In the genomic region with DNA sequence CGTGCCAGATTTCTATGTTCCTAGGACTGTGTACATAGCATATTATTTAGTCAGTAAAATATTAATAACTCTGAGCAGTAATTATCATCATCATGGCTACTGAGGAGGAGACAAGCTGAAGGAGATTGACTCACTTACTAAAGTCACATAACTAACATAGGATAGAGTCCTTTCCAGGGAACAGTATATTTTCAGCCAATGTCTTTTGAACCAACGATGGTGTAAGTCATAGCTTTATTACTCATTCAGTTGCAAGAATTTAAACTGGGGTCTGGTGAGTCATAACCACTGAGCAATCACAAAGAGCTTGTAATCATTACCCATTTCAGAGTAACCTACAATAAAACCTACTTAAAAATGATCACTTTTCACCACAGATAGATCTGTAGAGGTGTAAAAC, we compare ENCODE assay signal across 10 cellular contexts.
DNase-seq lines count a peak whose midpoint lies in the region; ATAC-seq and TF ChIP-seq lines count a peak whose summit lies in the region.
"Had no signal": no experiment of that assay in that cellular context is flagged by ENCODE, and none has a peak within 500 bp of the region (broad histone marks: within the 10 kb centered on the region; RNA-seq: fewer than 3 reads in every experiment).

No MANE protein-coding gene starts in this region.

- no peak overlapping the region for H4K91ac ChIP-seq in mesenchymal stem cell (ENCODE audit: low read length)

- H3K4me1 Mint-ChIP-seq in endothelial cell (ENCODE audit: unreplicated experiment), result no peaks in the 10 kb centered on the region

- peak overlapping the region; percentile 45 for H3K9ac ChIP-seq in mesenchymal stem cell (ENCODE audit: low read length)

- no peak overlapping the region for H2BK120ac ChIP-seq in mesenchymal stem cell (ENCODE audit: low read depth, low read length)

- peak overlapping the region; percentile 44 for H3K27ac ChIP-seq in mesenchymal stem cell (ENCODE audit: low read length, poor library complexity, severe bottlenecking)
- H3K27ac ChIP-seq: gastroesophageal sphincter, SJSA1 had no signal

- H3K36me3 ChIP-seq in mesenchymal stem cell (ENCODE audit: control insufficient read depth in 1 of 2, insufficient read depth in 2 of 2, low read depth in 1 of 2, low read length in 2 of 2), result no peaks in the 10 kb centered on the region
- H3K36me3 ChIP-seq: gastroesophageal sphincter, SJSA1 had no signal

- H4K8ac ChIP-seq in mesenchymal stem cell (ENCODE audit: low read length), result no peak overlapping the region

- no peaks in the 10 kb centered on the region for H3K27me3 Mint-ChIP-seq in endothelial cell (ENCODE audit: unreplicated experiment)

- H2BK12ac ChIP-seq in mesenchymal stem cell (ENCODE audit: low read length in 2 of 2), result no peak overlapping the region

- H3K4me3 Mint-ChIP-seq in endothelial cell (ENCODE audit: unreplicated experiment), result no peak overlapping the region

- no peak overlapping the region for H2AK5ac ChIP-seq in mesenchymal stem cell (ENCODE audit: low read length, severe bottlenecking)

- no peaks in the 10 kb centered on the region for H3K79me1 ChIP-seq in mesenchymal stem cell (replicated peaks; ENCODE audit: low read length, poor library complexity, severe bottlenecking)

- H2AFZ ChIP-seq in mesenchymal stem cell (ENCODE audit: low read depth, low read length), result no peak overlapping the region

- no peak overlapping the region for H3K23ac ChIP-seq in mesenchymal stem cell (ENCODE audit: low read length in 2 of 2)

- no peak overlapping the region for H2BK15ac ChIP-seq in mesenchymal stem cell (ENCODE audit: low read depth, poor library complexity, severe bottlenecking)

- TF ChIP-seq CTCF in endothelial cell (IDR thresholded peaks at IDR 0.05; ENCODE audit: unreplicated experiment), result no peak

- no peaks in the 10 kb centered on the region for H3K36me3 Mint-ChIP-seq in endothelial cell (ENCODE audit: low read depth, unreplicated experiment)

- H3K27me3 ChIP-seq in mesenchymal stem cell (ENCODE audit: control insufficient read depth in 1 of 2, insufficient read depth in 1 of 2, low read length in 2 of 2), result no peaks in the 10 kb centered on the region
- H3K27me3 ChIP-seq: gastroesophageal sphincter, SJSA1 had no signal

- no peak overlapping the region for H3K14ac ChIP-seq in mesenchymal stem cell (ENCODE audit: low read length in 2 of 2)

- H3K4me3 ChIP-seq in mesenchymal stem cell (ENCODE audit: insufficient read depth in 1 of 2, low read depth in 1 of 2, low read length in 2 of 2), result no peak overlapping the region
- H3K4me3 ChIP-seq: gastroesophageal sphincter, SJSA1 had no signal

- no peaks in the 10 kb centered on the region for H3K4me1 ChIP-seq in mesenchymal stem cell (ENCODE audit: control insufficient read depth, insufficient read depth, low read depth, low read length)
- H3K4me1 ChIP-seq: gastroesophageal sphincter, SJSA1 had no signal

- H3K4ac ChIP-seq in mesenchymal stem cell (ENCODE audit: low read depth in 1 of 2, low read length in 2 of 2), result no peak overlapping the region

- no peak overlapping the region for H2BK5ac ChIP-seq in mesenchymal stem cell (ENCODE audit: low read depth, low read length, poor library complexity, severe bottlenecking)

- CTCF ChIA-PET in HEK293T (lab: Yijun Ruan, JAX), result no interaction called here

- no peak overlapping the region for H3K27ac Mint-ChIP-seq in endothelial cell (ENCODE audit: unreplicated experiment)

- POLR2A ChIA-PET in HEK293T (lab: Yijun Ruan, JAX), result no interaction called here

- H3K9me3 Mint-ChIP-seq in endothelial cell (ENCODE audit: unreplicated experiment), result no peaks in the 10 kb centered on the region

- peak; percentile 85 for ATAC-seq in GM18511 (IDR thresholded peaks at IDR 0.05; ENCODE audit: unreplicated experiment)
- peak; percentile 69 for ATAC-seq in HG03159 (IDR thresholded peaks at IDR 0.05; ENCODE audit: unreplicated experiment)
- ATAC-seq: gastroesophageal sphincter had no signal

- no peak overlapping the region for H3K4me2 ChIP-seq in mesenchymal stem cell (ENCODE audit: low read length, poor library complexity, severe bottlenecking)

- H3K9me3 ChIP-seq in mesenchymal stem cell (ENCODE audit: control insufficient read depth, low read length), result no peaks in the 10 kb centered on the region
- H3K9me3 ChIP-seq: gastroesophageal sphincter, SJSA1 had no signal

- 0% methylated on average over 1 of the region's 2 CpGs for WGBS in mesenchymal stem cell

- peak; percentile 4 for DNase-seq in T1000 (lab: John Stamatoyannopoulos, UW)
- DNase-seq in mesenchymal stem cell, result peak; percentile 90
- DNase-seq in CD1c-positive myeloid dendritic cell (ENCODE audit: extremely low spot score), result no peak
- DNase-seq in HEK293T (ENCODE audit: extremely low spot score), result no peak
- DNase-seq in endothelial cell (ENCODE audit: low spot score), result no peak
- no peak for DNase-seq in GF-D8 (lab: John Stamatoyannopoulos, UW)

- H3K18ac ChIP-seq in mesenchymal stem cell (ENCODE audit: low read depth in 1 of 2, low read length in 2 of 2), result no peak overlapping the region

TF ChIP-seq in HEK293T, 16 proteins besides CTCF, POLR2A, EP300 and RAD21:
- no peak for TF ChIP-seq SUZ12 (IDR thresholded peaks at IDR 0.05)
- no peak for TF ChIP-seq FOXA1 (IDR thresholded peaks at IDR 0.05)
- TF ChIP-seq ELF4 (IDR thresholded peaks at IDR 0.05), result no peak
- no peak for TF ChIP-seq LEF1 (IDR thresholded peaks at IDR 0.05; ENCODE audit: borderline replicate concordance)
- no peak for TF ChIP-seq ZNF384 (IDR thresholded peaks at IDR 0.05)
- TF ChIP-seq TARDBP (IDR thresholded peaks at IDR 0.05), result no peak
- no peak for TF ChIP-seq FOXK2 (IDR thresholded peaks at IDR 0.05)
- no peak for TF ChIP-seq NFRKB (IDR thresholded peaks at IDR 0.05)
- no peak for TF ChIP-seq FOXM1 (IDR thresholded peaks at IDR 0.05; ENCODE audit: borderline replicate concordance)
- no peak for TF ChIP-seq BHLHE40 (IDR thresholded peaks at IDR 0.05; ENCODE audit: borderline replicate concordance)
- no peak for TF ChIP-seq ARNT (IDR thresholded peaks at IDR 0.05)
- no peak for TF ChIP-seq CTBP1 (IDR thresholded peaks at IDR 0.05; ENCODE audit: borderline replicate concordance)
- TF ChIP-seq HDGF (IDR thresholded peaks at IDR 0.05; ENCODE audit: borderline replicate concordance), result no peak
- TF ChIP-seq, protein P1, sequence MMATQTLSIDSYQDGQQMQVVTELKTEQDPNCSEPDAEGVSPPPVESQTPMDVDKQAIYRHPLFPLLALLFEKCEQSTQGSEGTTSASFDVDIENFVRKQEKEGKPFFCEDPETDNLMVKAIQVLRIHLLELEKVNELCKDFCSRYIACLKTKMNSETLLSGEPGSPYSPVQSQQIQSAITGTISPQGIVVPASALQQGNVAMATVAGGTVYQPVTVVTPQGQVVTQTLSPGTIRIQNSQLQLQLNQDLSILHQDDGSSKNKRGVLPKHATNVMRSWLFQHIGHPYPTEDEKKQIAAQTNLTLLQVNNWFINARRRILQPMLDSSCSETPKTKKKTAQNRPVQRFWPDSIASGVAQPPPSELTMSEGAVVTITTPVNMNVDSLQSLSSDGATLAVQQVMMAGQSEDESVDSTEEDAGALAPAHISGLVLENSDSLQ (IDR thresholded peaks at IDR 0.05), result no peak
- TF ChIP-seq L3MBTL2 (conservative IDR thresholded peaks at IDR 0.05), result no peak
- TF ChIP-seq SP1 (IDR thresholded peaks at IDR 0.05), result no peak

Comparison
In these comparisons a context has a peak if more than half of its experiments do, and no peak if none do; other contexts are left out.
1. DNase-seq: peak in T1000 (single experiment) and mesenchymal stem cell (single experiment); none in CD1c-positive myeloid dendritic cell (single experiment), HEK293T (single experiment), endothelial cell (single experiment) and GF-D8 (single experiment).